ENCODE assay signal across 15 cellular contexts in the genomic region with DNA sequence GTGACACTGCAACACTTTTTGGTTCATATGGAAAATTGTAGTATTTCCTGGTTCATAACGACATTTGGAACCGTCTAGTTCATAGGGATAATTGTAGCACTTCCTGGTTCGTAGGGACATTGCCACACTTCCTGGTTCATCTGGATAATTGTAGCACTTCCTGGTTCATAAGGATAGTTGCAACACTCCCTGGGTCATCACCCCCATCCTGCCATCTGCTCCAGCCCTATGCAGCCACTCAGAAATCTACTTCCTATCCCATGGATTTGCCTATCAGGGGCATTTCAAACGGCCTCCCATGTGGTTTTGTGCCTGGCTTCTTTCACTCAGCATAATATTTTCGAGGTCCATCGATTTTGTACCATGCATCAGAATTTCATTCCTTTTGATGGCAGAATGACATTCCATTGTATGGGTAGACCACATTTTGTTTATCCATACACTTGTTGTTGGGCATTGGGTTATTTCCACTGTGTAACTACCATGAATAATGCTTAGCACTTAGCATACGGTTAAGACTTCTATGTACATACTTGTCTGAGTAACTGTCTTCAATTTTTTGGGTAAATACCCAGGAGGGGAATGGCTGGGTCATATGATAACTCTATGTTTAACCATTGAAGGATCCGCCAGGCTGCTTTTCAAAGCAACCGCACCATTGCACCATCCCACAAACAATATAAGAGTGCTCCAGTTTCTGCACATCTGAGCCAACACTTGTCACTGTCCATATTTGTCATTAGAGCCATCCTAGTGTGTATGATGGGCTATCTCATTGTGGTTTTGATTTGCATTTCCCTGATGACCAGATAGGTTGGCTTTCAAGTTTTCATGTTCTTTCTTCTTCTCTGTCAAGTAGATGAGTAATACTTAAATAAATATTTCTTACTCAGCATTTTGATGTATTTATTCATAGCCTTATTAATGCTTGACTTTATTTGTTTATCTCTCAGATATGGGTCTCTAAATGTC. TPM values are rescaled to one million over a fixed set of nuclear protein-coding genes. Genes with fewer than 3 reads are reported as not detected.
DNase-seq lines count a peak whose midpoint lies in the region; ATAC-seq and TF ChIP-seq lines count a peak whose summit lies in the region.
"Had no signal": no experiment of that assay in that cellular context is flagged by ENCODE, and none has a peak within 500 bp of the region (broad histone marks: within the 10 kb centered on the region; RNA-seq: fewer than 3 reads in every experiment).

No MANE protein-coding gene starts in this region.

- POLR2A ChIA-PET in CD4-positive, alpha-beta memory T cell (lab: Charles Lee; ENCODE audit: partially characterized antibody) = no interaction called here

- no peak for TF ChIP-seq EP300 in sigmoid colon (IDR thresholded peaks at IDR 0.05)

- H3K4me3 Mint-ChIP-seq in CD4-positive, alpha-beta memory T cell = peak overlapping the region in 4 of 8 donors; percentile 4 to 53 (median 9)
- no peak overlapping the region for H3K4me3 Mint-ChIP-seq in T-helper 2 cell treated with Interferon-gamma antibody and Interleukin-4, amounts not matched to agents 5 μg/mL and 100 μg/mL, for 36 hours
- H3K4me3 Mint-ChIP-seq: stimulated activated effector memory CD8-positive, alpha-beta T cell treated with anti-CD3 and anti-CD28 coated beads, Interleukin-12 subunit alpha, Interleukin-12 subunit beta, amount 100 ng/mL, for 72 hours had no signal

- TF ChIP-seq POLR2A in sigmoid colon (IDR thresholded peaks at IDR 0.05) = no peak

- CTCF ChIA-PET in CD4-positive, alpha-beta memory T cell (lab: Charles Lee; ENCODE audit: partially characterized antibody) = no interaction called here

- no peak overlapping the region for H3K4me3 ChIP-seq in CD4-positive, alpha-beta memory T cell (ENCODE audit: low read length in 2 of 2)
- no peak overlapping the region for H3K4me3 ChIP-seq in sigmoid colon
- H3K4me3 ChIP-seq: esophagus muscularis mucosa had no signal

- DNase-seq in CD4-positive, alpha-beta memory T cell = peak in 1 of 5 donors; percentile 47
- DNase-seq in T-helper 2 cell treated with Interferon-gamma antibody and Interleukin-4, amounts not matched to agents 5 μg/mL and 100 μg/mL, for 36 hours (ENCODE audit: low spot score) = peak; percentile 3
- DNase-seq in left colon = no peak
- DNase-seq in cortex of kidney (lab: John Stamatoyannopoulos, UW) = no peak
- DNase-seq in sigmoid colon = no peak
- no peak for DNase-seq in NCI-H1048 (lab: John Stamatoyannopoulos, UW)
- DNase-seq: central memory CD4-positive, alpha-beta T cell; GF-D8; NCI-H2107; posterior cingulate gyrus had no signal

- H3K27ac Mint-ChIP-seq in CD4-positive, alpha-beta memory T cell = peak overlapping the region in 6 of 7 donors; percentile 29 to 99 (median 92)
- peak overlapping the region; percentile 59 for H3K27ac Mint-ChIP-seq in T-helper 2 cell treated with Interferon-gamma antibody and Interleukin-4, amounts not matched to agents 5 μg/mL and 100 μg/mL, for 36 hours
- H3K27ac Mint-ChIP-seq: stimulated activated effector memory CD8-positive, alpha-beta T cell treated with anti-CD3 and anti-CD28 coated beads, Interleukin-12 subunit alpha, Interleukin-12 subunit beta, amount 100 ng/mL, for 72 hours had no signal

- H3K27me3 ChIP-seq in CD4-positive, alpha-beta memory T cell (ENCODE audit: insufficient read depth, low read length) = no peaks in the 10 kb centered on the region
- H3K27me3 ChIP-seq in sigmoid colon = no peaks in the 10 kb centered on the region
- H3K27me3 ChIP-seq: esophagus muscularis mucosa had no signal

- peaks cover 6 to 50% (median 42%) of the 10 kb centered on the region in 8 donors for H3K9me3 Mint-ChIP-seq in CD4-positive, alpha-beta memory T cell
- H3K9me3 Mint-ChIP-seq in T-helper 2 cell treated with Interferon-gamma antibody and Interleukin-4, amounts not matched to agents 5 μg/mL and 100 μg/mL, for 36 hours = peaks cover 46% of the 10 kb centered on the region

- H3K9me3 ChIP-seq in CD4-positive, alpha-beta memory T cell (ENCODE audit: control insufficient read depth in 1 of 2, low read length in 2 of 2) = peaks cover 0 to 6% of the 10 kb centered on the region in 2 donors
- peaks cover 0 to 9% (median 0%) of the 10 kb centered on the region in 4 donors for H3K9me3 ChIP-seq in sigmoid colon

- intact Hi-C loops in CD4-positive, alpha-beta memory T cell (cut with micrococcal nuclease) = no loop called here
- intact Hi-C loops in left colon (cut with DNase I, micrococcal nuclease) = no loop called here
- intact Hi-C loops in sigmoid colon (cut with DNase I) = no loop called here

- H3K4me1 ChIP-seq in CD4-positive, alpha-beta memory T cell (ENCODE audit: insufficient read depth, low read length) = peaks cover 19% of the 10 kb centered on the region
- no peaks in the 10 kb centered on the region for H3K4me1 ChIP-seq in sigmoid colon
- H3K4me1 ChIP-seq: esophagus muscularis mucosa had no signal

- H3K36me3 Mint-ChIP-seq in CD4-positive, alpha-beta memory T cell = peaks cover 36 to 42% of the 10 kb centered on the region in 2 donors
- H3K36me3 Mint-ChIP-seq in T-helper 2 cell treated with Interferon-gamma antibody and Interleukin-4, amounts not matched to agents 5 μg/mL and 100 μg/mL, for 36 hours (ENCODE audit: low read depth) = peaks cover 59% of the 10 kb centered on the region

- no peak overlapping the region for H3K27ac ChIP-seq in CD4-positive, alpha-beta memory T cell (ENCODE audit: low read depth, low read length)
- H3K27ac ChIP-seq in sigmoid colon = no peak overlapping the region
- H3K27ac ChIP-seq: C4-2B, esophagus muscularis mucosa had no signal

- peaks cover 32 to 48% (median 36%) of the 10 kb centered on the region in 4 donors for H3K4me1 Mint-ChIP-seq in CD4-positive, alpha-beta memory T cell
- H3K4me1 Mint-ChIP-seq in T-helper 2 cell treated with Interferon-gamma antibody and Interleukin-4, amounts not matched to agents 5 μg/mL and 100 μg/mL, for 36 hours (ENCODE audit: low read depth) = peaks cover 43% of the 10 kb centered on the region

- no peaks in the 10 kb centered on the region for H3K27me3 Mint-ChIP-seq in CD4-positive, alpha-beta memory T cell
- no peaks in the 10 kb centered on the region for H3K27me3 Mint-ChIP-seq in T-helper 2 cell treated with Interferon-gamma antibody and Interleukin-4, amounts not matched to agents 5 μg/mL and 100 μg/mL, for 36 hours (ENCODE audit: low read depth)

- no peaks in the 10 kb centered on the region for H3K36me3 ChIP-seq in CD4-positive, alpha-beta memory T cell (ENCODE audit: insufficient read depth, low read length)
- H3K36me3 ChIP-seq in sigmoid colon = peaks cover 0 to 4% (median 0%) of the 10 kb centered on the region in 4 donors

- ATAC-seq in GM19351 (IDR thresholded peaks at IDR 0.05; ENCODE audit: unreplicated experiment) (peak; percentile 47), left colon (peak; percentile 36), GM21367 (IDR thresholded peaks at IDR 0.05; ENCODE audit: unreplicated experiment) (no peak)
- ATAC-seq: stimulated activated effector memory CD8-positive, alpha-beta T cell treated with anti-CD3 and anti-CD28 coated beads, Interleukin-12 subunit alpha, Interleukin-12 subunit beta, amount 100 ng/mL, for 72 hours had no signal

- no peak for TF ChIP-seq CTCF in sigmoid colon (IDR thresholded peaks at IDR 0.05)

- 91 to 92% methylated on average over 9 of the region's 9 CpGs for WGBS in sigmoid colon, 2 donors

RNA-seq across cellular contexts. Expression of a gene that starts 58.3 kb away (rescaled TPM):
- total RNA-seq in CD4-positive, alpha-beta memory T cell = 100 to 1,000 TPM; 283 to 289 TPM
- polyA plus RNA-seq in CD4-positive, alpha-beta memory T cell = 100 to 1,000 TPM; 388 to 400 TPM
- total RNA-seq in left colon (100 to 1,000 TPM; 164 to 191 TPM), sigmoid colon (100 to 1,000 TPM; 197 to 552 (median 326) TPM)
- polyA plus RNA-seq in sigmoid colon = 100 to 1,000 TPM in 2 of 3 donors, 10 to 100 TPM in 1; 77.2 to 285 (median 109) TPM
